15 cellular contexts compared by ENCODE assay signal in the genomic region with DNA sequence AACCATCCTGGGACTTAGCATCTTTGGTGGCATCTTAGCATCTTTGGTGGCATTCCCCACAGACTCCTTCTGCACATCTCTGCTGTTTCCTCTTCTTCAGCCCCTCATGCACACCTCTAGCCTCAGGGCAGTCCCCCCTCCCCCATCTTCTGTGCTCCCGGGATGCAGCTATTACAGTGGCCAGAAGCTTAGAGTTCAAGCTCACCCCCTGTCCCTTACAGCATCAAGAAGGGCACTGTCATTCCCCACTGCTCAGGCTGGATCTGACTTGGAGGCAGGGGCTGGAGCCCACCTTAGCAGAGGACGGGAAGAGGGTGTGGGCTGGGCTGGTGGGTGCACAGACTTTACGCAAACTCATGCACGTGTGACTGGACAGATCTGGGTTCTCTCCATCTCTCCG. TPM values are rescaled to one million over a fixed set of nuclear protein-coding genes. Genes with fewer than 3 reads are reported as not detected.
DNase-seq lines count a peak whose midpoint lies in the region; ATAC-seq, FAIRE-seq and TF ChIP-seq lines count a peak whose summit lies in the region.
"Had no signal": no experiment of that assay in that cellular context is flagged by ENCODE, and none has a peak within 500 bp of the region (broad histone marks: within the 10 kb centered on the region; RNA-seq: fewer than 3 reads in every experiment).

No MANE protein-coding gene starts in this region.

- H3K9ac ChIP-seq in HepG2 (ENCODE audit: insufficient read depth, low read depth, low read length) = no peak overlapping the region

- no peak for TF ChIP-seq RAD21 in HepG2 (CRISPR knock-in tag; IDR thresholded peaks at IDR 0.05)

- TF ChIP-seq CTCF in HepG2 (CRISPR knock-in tag; IDR thresholded peaks at IDR 0.05) (no peak), right lobe of liver (IDR thresholded peaks at IDR 0.05) (no peak), mucosa of descending colon (IDR thresholded peaks at IDR 0.05) (no peak)

- ATAC-seq in HepG2 (peak; percentile 5; the same call in 1 of the 3 replicates), right lobe of liver (no peak), mucosa of descending colon (peak; percentile 31)

- H3K27me3 ChIP-seq in HepG2 (ENCODE audit: control insufficient read depth in 1 of 2, insufficient read depth in 2 of 2, low read length in 2 of 2) (peaks cover 5 to 39% of the 10 kb centered on the region in 2 experiments; a peak in 4 of 5 replicates), right lobe of liver (peaks cover 0 to 6% of the 10 kb centered on the region in 2 donors), esophagus (ENCODE audit: control insufficient read depth in 1 of 2, insufficient read depth in 2 of 2, low read length in 2 of 2) (no peaks in the 10 kb centered on the region)

- no peak for TF ChIP-seq POLR2A in HepG2 (IDR thresholded peaks at IDR 0.05; ENCODE audit: insufficient read depth in 1 of 2, low read depth in 2 of 2, low read length in 2 of 2)
- TF ChIP-seq POLR2A in right lobe of liver (IDR thresholded peaks at IDR 0.05) = no peak

- in situ Hi-C loops in HepG2 (cut with HindIII; ENCODE audit: extremely low pct_ligation_motif_present, low pct_unique_long_range_greater_than_20kb) = no loop called here

- DNase-seq in HepG2 (ENCODE audit: low spot score) = no peak
- DNase-seq in right lobe of liver = no peak
- peak in 1 of 3 donors; percentile 47 for DNase-seq in mucosa of descending colon
- DNase-seq in HCEC 1CT = no peak
- no peak for DNase-seq in NCI-H2107 treated with DMSO at 0.1 percent for 48 hours (lab: John Stamatoyannopoulos, UW; ENCODE audit: unreplicated experiment)
- DNase-seq in NCI-H2227 treated with DMSO at 0.1 percent for 48 hours (lab: John Stamatoyannopoulos, UW) = no peak
- DNase-seq in activated CD4-positive, CD25-positive, alpha-beta regulatory T cell (lab: John Stamatoyannopoulos, UW) = no peak
- DNase-seq: activated CD4-positive, alpha-beta memory T cell treated with anti-CD3 and anti-CD28 coated beads, Interleukin-2, amount 10 ng/mL, durations not matched to agents 7 days and 5 days; stimulated activated CD4-positive, alpha-beta T cell treated with anti-CD3 and anti-CD28 coated beads, Interleukin-4, amount 100 ng/mL, for 24 hours; stimulated activated naive CD8-positive, alpha-beta T cell treated with anti-CD3 and anti-CD28 coated beads, Interleukin-15, amount 100 ng/mL, for 72 hours; SW 1271 had no signal

- POLR2A ChIA-PET in HepG2 (lab: Yijun Ruan, JAX) = interaction anchor here (1.2 to 3.8 kb wide), 3 partner anchors 9 to 136 kb away, joined by 4 to 40 read pairs (median 14); a partner anchor contains a TSS

- H3K36me3 ChIP-seq in HepG2 (replicated peaks in 1 of 2; ENCODE audit: control insufficient read depth in 1 of 2, insufficient read depth in 2 of 2, low read length in 2 of 2) = no peaks in the 10 kb centered on the region
- no peaks in the 10 kb centered on the region for H3K36me3 ChIP-seq in right lobe of liver
- H3K36me3 ChIP-seq in esophagus (ENCODE audit: control insufficient read depth in 2 of 2, insufficient read depth in 2 of 2, low read length in 1 of 2) = peaks cover 0 to 18% of the 10 kb centered on the region in 2 donors
- H3K36me3 ChIP-seq in mucosa of descending colon (ENCODE audit: low read depth) = no peaks in the 10 kb centered on the region

- no TSS peak for BruUV-seq in HepG2 (replicated peaks; lab: Mats Ljungman, UMichigan)

- H3K4me2 ChIP-seq in HepG2 (ENCODE audit: low read depth, low read length) = no peak overlapping the region

- H3K79me2 ChIP-seq in HepG2 (ENCODE audit: insufficient read depth, low read length) = no peaks in the 10 kb centered on the region

- CTCF ChIA-PET in HepG2 (lab: Yijun Ruan, JAX; ENCODE audit: low intra/inter-chr PET ratio, low total read pairs) = no interaction called here

- H4K20me1 ChIP-seq in HepG2 (ENCODE audit: insufficient read depth, low read length) = no peaks in the 10 kb centered on the region

- no peak for TF ChIP-seq EP300 in HepG2 (IDR thresholded peaks at IDR 0.05; ENCODE audit: low read depth in 2 of 2, low read length in 2 of 2)
- TF ChIP-seq EP300 in HepG2 (CRISPR knock-in tag; IDR thresholded peaks at IDR 0.05; ENCODE audit: borderline replicate concordance) = no peak

- H3K4me3 ChIP-seq in HepG2 (replicated peaks in 1 of 3; ENCODE audit: insufficient read depth in 1 of 3, low read depth in 2 of 3, low read length in 3 of 3) (no peak overlapping the region; a peak in 1 of 6 replicates), right lobe of liver (no peak overlapping the region), esophagus (ENCODE audit: low read depth in 1 of 2, low read length in 2 of 2) (peak overlapping the region; percentile 64 to 83), mucosa of descending colon (peak overlapping the region; percentile 38)

- H3K4me1 ChIP-seq in HepG2 (ENCODE audit: insufficient read depth, low read length) (peaks cover 62% of the 10 kb centered on the region), right lobe of liver (peaks cover 0 to 7% (median 0%) of the 10 kb centered on the region in 4 donors), esophagus (ENCODE audit: control insufficient read depth in 2 of 2, insufficient read depth in 2 of 2, low read length in 1 of 2) (peaks cover 0 to 25% of the 10 kb centered on the region in 2 donors), mucosa of descending colon (ENCODE audit: low read depth) (peaks cover 27% of the 10 kb centered on the region)

- FAIRE-seq in HepG2 (lab: Jason Lieb, UNC) = no peak

- H3K9me3 ChIP-seq in HepG2 (ENCODE audit: low read length) = no peaks in the 10 kb centered on the region
- no peaks in the 10 kb centered on the region for H3K9me3 ChIP-seq in right lobe of liver
- no peaks in the 10 kb centered on the region for H3K9me3 ChIP-seq in esophagus (ENCODE audit: control insufficient read depth in 2 of 2, insufficient read depth in 1 of 2, low read depth in 1 of 2, low read length in 1 of 2)
- no peaks in the 10 kb centered on the region for H3K9me3 ChIP-seq in mucosa of descending colon

- no peak overlapping the region for H3K27ac ChIP-seq in HepG2 (ENCODE audit: extremely low read length, insufficient read depth, low read length)
- no peak overlapping the region for H3K27ac ChIP-seq in right lobe of liver
- H3K27ac ChIP-seq in esophagus (ENCODE audit: low read depth in 2 of 2, low read length in 1 of 2) = peak overlapping the region; percentile 93 to 97
- H3K27ac ChIP-seq: HL-60 had no signal

- no peak overlapping the region for H2AFZ ChIP-seq in HepG2 (ENCODE audit: low read length)

- intact Hi-C loops in HepG2 (cut with micrococcal nuclease; ENCODE audit: unreplicated experiment) = no loop called here
- intact Hi-C loops in right lobe of liver (cut with DNase I) = no loop called here
- intact Hi-C loops in mucosa of descending colon (cut with DNase I, micrococcal nuclease) = no loop called here

- WGBS in HepG2 (ENCODE audit: low lambda C conversion rate) = 42% methylated on average over 5 of the region's 5 CpGs
- 5% methylated on average over 3 of the region's 5 CpGs for whole genome bisulfite sequencing in right lobe of liver (ENCODE audit: insufficient coverage, low coverage, low lambda C conversion rate, missing lambda C conversion rate)
- WGBS in esophagus, 2 donors = 13 to 15% methylated on average over 5 of the region's 5 CpGs

RNA-seq across cellular contexts. Expression of a gene that starts 0.7 kb away (rescaled TPM):
- total RNA-seq in HepG2 (2016; rRNA removed; fragmentation: Illumina TruSeq; extraction: Trizol) (0.41 and 0.95 TPM in 2 replicates), right lobe of liver (under 1 TPM in 2 of 6 experiments, not detected in 4; 0.06 to 0.27 TPM), mucosa of descending colon (10 to 100 TPM; 16.2 to 40.0 (median 27.4) TPM)
- 0.88 and 1.1 TPM in 2 replicates for total RNA-seq in HepG2 (2016; cell fraction: cytosol; rRNA removed; fragmentation: Illumina TruSeq; extraction: Trizol; ENCODE audit: low read depth)
- total RNA-seq in HepG2 (2016; cell fraction: insoluble cytoplasmic fraction; rRNA removed; fragmentation: Illumina TruSeq; extraction: Trizol) = 0.54 and 0.71 TPM in 2 replicates
- total RNA-seq in HepG2 (2016; cell fraction: membrane; rRNA removed; fragmentation: Illumina TruSeq; extraction: Trizol) = 0.90 and 1.3 TPM in 2 replicates
- total RNA-seq in HepG2 (2016; cell fraction: nucleus; rRNA removed; fragmentation: Illumina TruSeq; extraction: Trizol) = 1.1 and 1.6 TPM in 2 replicates
- polyA plus RNA-seq in HepG2 (2011; rRNA removed) (0.05 and 0.11 TPM in 2 replicates), esophagus (10 to 100 TPM; 40.5 to 59.8 TPM)
- 0.04 and 0.09 TPM in 2 replicates for polyA plus RNA-seq in HepG2 (2011; cell fraction: cytosol; rRNA removed)
- polyA plus RNA-seq in HepG2 (2011; cell fraction: nucleus; rRNA removed) = 0.23 and 0.35 TPM in 2 replicates
- polyA plus RNA-seq in HepG2 (2012) = 0.09 and 0.15 TPM in 2 replicates
- polyA plus RNA-seq in HepG2 (2016; cell fraction: cytosol; fragmentation: Illumina TruSeq; extraction: Trizol; ENCODE audit: low read depth) = 0.40 and 0.55 TPM in 2 replicates
- 1.2 and 1.4 TPM in 2 replicates for polyA plus RNA-seq in HepG2 (2016; cell fraction: insoluble cytoplasmic fraction; fragmentation: Illumina TruSeq; extraction: Trizol; ENCODE audit: low read depth)
- polyA plus RNA-seq in HepG2 (2016; cell fraction: membrane; fragmentation: Illumina TruSeq; extraction: Trizol; ENCODE audit: low read depth) = 0.73 and 0.91 TPM in 2 replicates
- 1.2 and 1.7 TPM in 2 replicates for polyA plus RNA-seq in HepG2 (2016; cell fraction: nucleus; fragmentation: Illumina TruSeq; extraction: Trizol; ENCODE audit: insufficient read depth, low read depth)
- 0.35 and 1.4 TPM in 2 replicates for polyA minus RNA-seq in HepG2 (2011; rRNA and poly(A)+ RNA removed; ENCODE audit: low replicate concordance)
- 0.20 and 0.53 TPM in 2 replicates for polyA minus RNA-seq in HepG2 (2011; cell fraction: cytosol; rRNA and poly(A)+ RNA removed)
- 1.1 and 3.2 TPM in 2 replicates for polyA minus RNA-seq in HepG2 (2011; cell fraction: nucleus; rRNA and poly(A)+ RNA removed)
- total RNA-seq: activated CD4-positive, alpha-beta memory T cell treated with anti-CD3 and anti-CD28 coated beads, Interleukin-2, amount 10 ng/mL, durations not matched to agents 7 days and 5 days; activated naive CD4-positive, alpha-beta T cell treated with anti-CD3 and anti-CD28 coated beads, Interleukin-2, amount 50 U/mL, for 72 hours; Daoy had no signal

RNA-seq across cellular contexts. Expression of a gene that starts 13.8 kb away (rescaled TPM):
- total RNA-seq in HepG2 (2016; rRNA removed; fragmentation: Illumina TruSeq; extraction: Trizol) = 35.7 and 64.8 TPM in 2 replicates
- 38.7 and 45.5 TPM in 2 replicates for total RNA-seq in HepG2 (2016; cell fraction: cytosol; rRNA removed; fragmentation: Illumina TruSeq; extraction: Trizol; ENCODE audit: low read depth)
- total RNA-seq in HepG2 (2016; cell fraction: insoluble cytoplasmic fraction; rRNA removed; fragmentation: Illumina TruSeq; extraction: Trizol) = 31.6 and 65.5 TPM in 2 replicates
- total RNA-seq in HepG2 (2016; cell fraction: membrane; rRNA removed; fragmentation: Illumina TruSeq; extraction: Trizol) = 64.2 and 68.5 TPM in 2 replicates
- 65.8 and 68.8 TPM in 2 replicates for total RNA-seq in HepG2 (2016; cell fraction: nucleus; rRNA removed; fragmentation: Illumina TruSeq; extraction: Trizol)
- 36.1 and 38.1 TPM in 2 replicates for polyA plus RNA-seq in HepG2 (2011; rRNA removed)
- 16.3 and 29.3 TPM in 2 replicates for polyA plus RNA-seq in HepG2 (2011; cell fraction: cytosol; rRNA removed)
- polyA plus RNA-seq in HepG2 (2011; cell fraction: nucleus; rRNA removed) = 301 and 348 TPM in 2 replicates
- polyA plus RNA-seq in HepG2 (2012) = 22.4 and 25.0 TPM in 2 replicates
- polyA plus RNA-seq in HepG2 (2016; cell fraction: cytosol; fragmentation: Illumina TruSeq; extraction: Trizol; ENCODE audit: low read depth) = 38.7 and 44.0 TPM in 2 replicates
- polyA plus RNA-seq in HepG2 (2016; cell fraction: insoluble cytoplasmic fraction; fragmentation: Illumina TruSeq; extraction: Trizol; ENCODE audit: low read depth) = 36.7 and 39.9 TPM in 2 replicates
- 62.1 and 66.1 TPM in 2 replicates for polyA plus RNA-seq in HepG2 (2016; cell fraction: membrane; fragmentation: Illumina TruSeq; extraction: Trizol; ENCODE audit: low read depth)
- polyA plus RNA-seq in HepG2 (2016; cell fraction: nucleus; fragmentation: Illumina TruSeq; extraction: Trizol; ENCODE audit: insufficient read depth, low read depth) = 150 and 152 TPM in 2 replicates
- 11.3 and 57.4 TPM in 2 replicates for polyA minus RNA-seq in HepG2 (2011; rRNA and poly(A)+ RNA removed; ENCODE audit: low replicate concordance)
- polyA minus RNA-seq in HepG2 (2011; cell fraction: cytosol; rRNA and poly(A)+ RNA removed) = 12.1 and 17.9 TPM in 2 replicates
- polyA minus RNA-seq in HepG2 (2011; cell fraction: nucleus; rRNA and poly(A)+ RNA removed) = 52.6 and 68.2 TPM in 2 replicates
- total RNA-seq in right lobe of liver = 100 to 1,000 TPM in 1 of 6 experiments, 10 to 100 TPM in 5; 29.6 to 203 (median 34.2) TPM
- polyA plus RNA-seq in esophagus = 10 to 100 TPM; 11.5 to 26.7 TPM
- total RNA-seq in mucosa of descending colon = 10 to 100 TPM; 54.3 to 95.3 (median 65.4) TPM

RNA-seq across cellular contexts. Expression of a gene that starts 24.9 kb away (rescaled TPM):
- 0.24 and 0.36 TPM in 2 replicates for total RNA-seq in HepG2 (2016; rRNA removed; fragmentation: Illumina TruSeq; extraction: Trizol)
- not detected in 2 replicates for total RNA-seq in HepG2 (2016; cell fraction: cytosol; rRNA removed; fragmentation: Illumina TruSeq; extraction: Trizol; ENCODE audit: low read depth)
- total RNA-seq in HepG2 (2016; cell fraction: insoluble cytoplasmic fraction; rRNA removed; fragmentation: Illumina TruSeq; extraction: Trizol) = 0.09 and 0.32 TPM in 2 replicates
- 0.41 TPM in 1 of 2 replicates, not detected in the other for total RNA-seq in HepG2 (2016; cell fraction: membrane; rRNA removed; fragmentation: Illumina TruSeq; extraction: Trizol)
- 0.47 and 1.0 TPM in 2 replicates for total RNA-seq in HepG2 (2016; cell fraction: nucleus; rRNA removed; fragmentation: Illumina TruSeq; extraction: Trizol)
- polyA plus RNA-seq in HepG2 (2011; rRNA removed) = 0.18 and 0.22 TPM in 2 replicates
- polyA plus RNA-seq in HepG2 (2011; cell fraction: cytosol; rRNA removed) = 0.12 and 0.13 TPM in 2 replicates
- 0.69 and 1.0 TPM in 2 replicates for polyA plus RNA-seq in HepG2 (2011; cell fraction: nucleus; rRNA removed)
- polyA plus RNA-seq in HepG2 (2012) = 0.48 and 0.56 TPM in 2 replicates
- not detected in 2 replicates for polyA plus RNA-seq in HepG2 (2016; cell fraction: cytosol; fragmentation: Illumina TruSeq; extraction: Trizol; ENCODE audit: low read depth)
- 0.36 and 0.41 TPM in 2 replicates for polyA plus RNA-seq in HepG2 (2016; cell fraction: insoluble cytoplasmic fraction; fragmentation: Illumina TruSeq; extraction: Trizol; ENCODE audit: low read depth)
- 0.07 TPM in 1 of 2 replicates, not detected in the other for polyA plus RNA-seq in HepG2 (2016; cell fraction: membrane; fragmentation: Illumina TruSeq; extraction: Trizol; ENCODE audit: low read depth)
- 0.93 and 1.1 TPM in 2 replicates for polyA plus RNA-seq in HepG2 (2016; cell fraction: nucleus; fragmentation: Illumina TruSeq; extraction: Trizol; ENCODE audit: insufficient read depth, low read depth)
- 0.33 TPM in 1 of 2 replicates, not detected in the other for polyA minus RNA-seq in HepG2 (2011; rRNA and poly(A)+ RNA removed; ENCODE audit: low replicate concordance)
- polyA minus RNA-seq in HepG2 (2011; cell fraction: cytosol; rRNA and poly(A)+ RNA removed) = not detected in 2 replicates
- polyA minus RNA-seq in HepG2 (2011; cell fraction: nucleus; rRNA and poly(A)+ RNA removed) = 0.52 and 0.75 TPM in 2 replicates
- total RNA-seq in right lobe of liver = under 1 TPM in 1 of 6 experiments, not detected in 5; 0.51 TPM
- under 1 TPM; 0.05 to 0.22 TPM for polyA plus RNA-seq in esophagus
- 1 to 10 TPM; 1.6 to 3.4 (median 2.4) TPM for total RNA-seq in mucosa of descending colon

RNA-seq across cellular contexts. Expression of a gene that starts 27.3 kb away (rescaled TPM):
- total RNA-seq in HepG2 (2016; rRNA removed; fragmentation: Illumina TruSeq; extraction: Trizol) (0.02 TPM in 1 of 2 replicates, not detected in the other), right lobe of liver (not detected), mucosa of descending colon (under 1 TPM; 0.07 to 0.32 (median 0.12) TPM)
- not detected in 2 replicates for total RNA-seq in HepG2 (2016; cell fraction: cytosol; rRNA removed; fragmentation: Illumina TruSeq; extraction: Trizol; ENCODE audit: low read depth)
- not detected in 2 replicates for total RNA-seq in HepG2 (2016; cell fraction: insoluble cytoplasmic fraction; rRNA removed; fragmentation: Illumina TruSeq; extraction: Trizol)
- total RNA-seq in HepG2 (2016; cell fraction: membrane; rRNA removed; fragmentation: Illumina TruSeq; extraction: Trizol) = not detected in 2 replicates
- total RNA-seq in HepG2 (2016; cell fraction: nucleus; rRNA removed; fragmentation: Illumina TruSeq; extraction: Trizol) = not detected in 2 replicates
- polyA plus RNA-seq in HepG2 (2011; rRNA removed) (0.01 TPM in 1 of 2 replicates, not detected in the other), esophagus (under 1 TPM; 0.06 to 0.13 TPM)
- polyA plus RNA-seq in HepG2 (2011; cell fraction: cytosol; rRNA removed) = 0.01 TPM in 1 of 2 replicates, not detected in the other
- 0.02 and 0.08 TPM in 2 replicates for polyA plus RNA-seq in HepG2 (2011; cell fraction: nucleus; rRNA removed)
- not detected in 2 replicates for polyA plus RNA-seq in HepG2 (2012)
- polyA plus RNA-seq in HepG2 (2016; cell fraction: cytosol; fragmentation: Illumina TruSeq; extraction: Trizol; ENCODE audit: low read depth) = not detected in 2 replicates
- polyA plus RNA-seq in HepG2 (2016; cell fraction: insoluble cytoplasmic fraction; fragmentation: Illumina TruSeq; extraction: Trizol; ENCODE audit: low read depth) = not detected in 2 replicates
- polyA plus RNA-seq in HepG2 (2016; cell fraction: membrane; fragmentation: Illumina TruSeq; extraction: Trizol; ENCODE audit: low read depth) = not detected in 2 replicates
- not detected in 2 replicates for polyA plus RNA-seq in HepG2 (2016; cell fraction: nucleus; fragmentation: Illumina TruSeq; extraction: Trizol; ENCODE audit: insufficient read depth, low read depth)
- polyA minus RNA-seq in HepG2 (2011; rRNA and poly(A)+ RNA removed; ENCODE audit: low replicate concordance) = not detected in 2 replicates
- polyA minus RNA-seq in HepG2 (2011; cell fraction: cytosol; rRNA and poly(A)+ RNA removed) = not detected in 2 replicates
- polyA minus RNA-seq in HepG2 (2011; cell fraction: nucleus; rRNA and poly(A)+ RNA removed) = not detected in 2 replicates
- total RNA-seq: activated CD4-positive, alpha-beta memory T cell treated with anti-CD3 and anti-CD28 coated beads, Interleukin-2, amount 10 ng/mL, durations not matched to agents 7 days and 5 days had no signal

RNA-seq across cellular contexts. Expression of a gene that starts 54.5 kb away (rescaled TPM):
- total RNA-seq in HepG2 (2016; rRNA removed; fragmentation: Illumina TruSeq; extraction: Trizol) = 16.0 and 22.7 TPM in 2 replicates
- 7.3 and 10.0 TPM in 2 replicates for total RNA-seq in HepG2 (2016; cell fraction: cytosol; rRNA removed; fragmentation: Illumina TruSeq; extraction: Trizol; ENCODE audit: low read depth)
- total RNA-seq in HepG2 (2016; cell fraction: insoluble cytoplasmic fraction; rRNA removed; fragmentation: Illumina TruSeq; extraction: Trizol) = 16.9 and 22.5 TPM in 2 replicates
- total RNA-seq in HepG2 (2016; cell fraction: membrane; rRNA removed; fragmentation: Illumina TruSeq; extraction: Trizol) = 13.4 and 14.3 TPM in 2 replicates
- 30.4 and 33.5 TPM in 2 replicates for total RNA-seq in HepG2 (2016; cell fraction: nucleus; rRNA removed; fragmentation: Illumina TruSeq; extraction: Trizol)
- 27.7 and 36.1 TPM in 2 replicates for polyA plus RNA-seq in HepG2 (2011; rRNA removed)
- 18.4 and 20.0 TPM in 2 replicates for polyA plus RNA-seq in HepG2 (2011; cell fraction: cytosol; rRNA removed)
- polyA plus RNA-seq in HepG2 (2011; cell fraction: nucleus; rRNA removed) = 105 and 113 TPM in 2 replicates
- polyA plus RNA-seq in HepG2 (2012) = 23.6 and 33.3 TPM in 2 replicates
- 5.4 and 6.8 TPM in 2 replicates for polyA plus RNA-seq in HepG2 (2016; cell fraction: cytosol; fragmentation: Illumina TruSeq; extraction: Trizol; ENCODE audit: low read depth)
- polyA plus RNA-seq in HepG2 (2016; cell fraction: insoluble cytoplasmic fraction; fragmentation: Illumina TruSeq; extraction: Trizol; ENCODE audit: low read depth) = 26.1 and 30.3 TPM in 2 replicates
- polyA plus RNA-seq in HepG2 (2016; cell fraction: membrane; fragmentation: Illumina TruSeq; extraction: Trizol; ENCODE audit: low read depth) = 12.5 and 12.8 TPM in 2 replicates
- 76.0 and 77.9 TPM in 2 replicates for polyA plus RNA-seq in HepG2 (2016; cell fraction: nucleus; fragmentation: Illumina TruSeq; extraction: Trizol; ENCODE audit: insufficient read depth, low read depth)
- 18.5 and 34.3 TPM in 2 replicates for polyA minus RNA-seq in HepG2 (2011; rRNA and poly(A)+ RNA removed; ENCODE audit: low replicate concordance)
- 8.6 and 9.4 TPM in 2 replicates for polyA minus RNA-seq in HepG2 (2011; cell fraction: cytosol; rRNA and poly(A)+ RNA removed)
- polyA minus RNA-seq in HepG2 (2011; cell fraction: nucleus; rRNA and poly(A)+ RNA removed) = 53.4 and 55.7 TPM in 2 replicates
- total RNA-seq in right lobe of liver = 10 to 100 TPM; 17.9 to 26.6 (median 23.4) TPM
- 10 to 100 TPM; 11.9 to 16.9 TPM for polyA plus RNA-seq in esophagus
- total RNA-seq in mucosa of descending colon = 10 to 100 TPM; 35.9 to 38.2 (median 37.7) TPM

Comparison
In these comparisons a context has a peak if more than half of its experiments do, and no peak if none do; other contexts are left out.
1. ATAC-seq: peak in HepG2 (single experiment) and mucosa of descending colon (single experiment); none in right lobe of liver (0 of 4).
2. H3K27ac ChIP-seq: peak in esophagus (2 of 2); none in HepG2 (single experiment) and right lobe of liver (0 of 3).
3. H3K4me3 ChIP-seq: peak in esophagus (2 of 2) and mucosa of descending colon (single experiment); none in HepG2 (0 of 3) and right lobe of liver (0 of 3).
4. RNA of a gene that starts 0.7 kb away (total RNA-seq): 16.2 to 40.0 TPM in mucosa of descending colon; 0.41 to 1.6 TPM in HepG2 and 0.06 to 0.27 TPM in right lobe of liver; every median in the first group is over 4 times any median in the second.